In genomic region chr13:112215871-112216270, GRCh38 we compare ENCODE assay signal across 27 cellular contexts.
"Had no signal": no experiment of that assay in that cellular context is flagged by ENCODE, and none has a peak within 500 bp of the region (broad histone marks: within the 10 kb centered on the region; RNA-seq: fewer than 3 reads in every experiment).

No MANE protein-coding gene starts in this region.

- H3K4me3 Mint-ChIP-seq: dendritic cell treated with granulocyte-macrophage colony-stimulating factor and Interleukin-4, amounts not matched to agents 40 ng/mL and 50 ng/mL, for 4 days; effector memory CD8-positive, alpha-beta T cell had no signal

- H3K9me3 ChIP-seq: colonic mucosa, esophagus muscularis mucosa, esophagus squamous epithelium, gastrocnemius medialis, gastroesophageal sphincter, heart left ventricle had no signal

- H3K27me3 ChIP-seq: colonic mucosa, foreskin keratinocyte, gastrocnemius medialis had no signal

- H3K4me1 ChIP-seq: colonic mucosa, esophagus muscularis mucosa, esophagus squamous epithelium, foreskin keratinocyte, gastrocnemius medialis, gastroesophageal sphincter, heart left ventricle, heart right ventricle had no signal

- H3K27me3 Mint-ChIP-seq: dendritic cell treated with granulocyte-macrophage colony-stimulating factor and Interleukin-4, amounts not matched to agents 40 ng/mL and 50 ng/mL, for 4 days had no signal

- FAIRE-seq: colon, endometrium, endothelial cell of umbilical vein, frontal cortex had no signal

- DNase-seq: colonic mucosa; cortex of kidney; dermis blood vessel endothelial cell; dorsolateral prefrontal cortex; effector CD4-positive, alpha-beta T cell; effector CD8-positive, alpha-beta T cell; effector memory CD4-positive, alpha-beta T cell; effector memory CD8-positive, alpha-beta T cell; erythroblast; esophagus squamous epithelium; foreskin fibroblast; foreskin keratinocyte; foreskin melanocyte; gastrocnemius medialis; glutamatergic neuron; head of caudate nucleus; heart left ventricle; heart right ventricle had no signal

- H3K27ac ChIP-seq: colonic mucosa, dorsolateral prefrontal cortex, epithelial cell of prostate, esophagus muscularis mucosa, esophagus squamous epithelium, foreskin keratinocyte, gastrocnemius medialis, gastroesophageal sphincter, heart left ventricle, heart right ventricle had no signal

- H3K27ac Mint-ChIP-seq: dendritic cell treated with granulocyte-macrophage colony-stimulating factor and Interleukin-4, amounts not matched to agents 40 ng/mL and 50 ng/mL, for 4 days; effector memory CD8-positive, alpha-beta T cell had no signal

- H3K36me3 ChIP-seq: colonic mucosa, esophagus muscularis mucosa, esophagus squamous epithelium, gastrocnemius medialis, gastroesophageal sphincter, heart left ventricle, heart right ventricle had no signal

- H3K9me3 Mint-ChIP-seq: dendritic cell treated with granulocyte-macrophage colony-stimulating factor and Interleukin-4, amounts not matched to agents 40 ng/mL and 50 ng/mL, for 4 days; effector memory CD8-positive, alpha-beta T cell had no signal

- ATAC-seq: effector memory CD8-positive, alpha-beta T cell; esophagus mucosa; foreskin keratinocyte; gastrocnemius medialis; gastroesophageal sphincter; heart left ventricle; heart right ventricle had no signal

- H3K4me3 ChIP-seq: colonic mucosa, dorsolateral prefrontal cortex, esophagus muscularis mucosa, esophagus squamous epithelium, gastrocnemius medialis, gastroesophageal sphincter, heart left ventricle, heart right ventricle had no signal
